In genomic region chr17:28145348-28145747, GRCh38 we compare ENCODE assay signal across 20 cellular contexts.
DNase-seq lines count a peak whose midpoint lies in the region; ATAC-seq and TF ChIP-seq lines count a peak whose summit lies in the region.
"Had no signal": no experiment of that assay in that cellular context is flagged by ENCODE, and none has a peak within 500 bp of the region (broad histone marks: within the 10 kb centered on the region; RNA-seq: fewer than 3 reads in every experiment).

No MANE protein-coding gene starts in this region.

- no peak for TF ChIP-seq POLR2A in body of pancreas (IDR thresholded peaks at IDR 0.05)

- no peaks in the 10 kb centered on the region for H4K20me1 ChIP-seq in osteoblast (ENCODE audit: insufficient read depth, low read length)

- H3K27ac ChIP-seq in osteoblast (ENCODE audit: low read depth, low read length) (no peak overlapping the region), body of pancreas (peak overlapping the region in 1 of 4 donors; percentile 15)

- H3K9me3 ChIP-seq in osteoblast (ENCODE audit: low read depth, low read length) (no peaks in the 10 kb centered on the region), body of pancreas (no peaks in the 10 kb centered on the region)

- no peaks in the 10 kb centered on the region for H3K27me3 ChIP-seq in osteoblast (ENCODE audit: insufficient read depth, low read length)
- H3K27me3 ChIP-seq in body of pancreas: no peaks in the 10 kb centered on the region

- H3K27me3 Mint-ChIP-seq in activated naive CD8-positive, alpha-beta T cell treated with anti-CD3 and anti-CD28 coated beads for 36 hours: no peaks in the 10 kb centered on the region
- H3K27me3 Mint-ChIP-seq: dendritic cell treated with granulocyte-macrophage colony-stimulating factor and Interleukin-4, amounts not matched to agents 40 ng/mL and 50 ng/mL, for 4 days had no signal

- ATAC-seq in body of pancreas: no peak
- ATAC-seq: stimulated activated naive CD8-positive, alpha-beta T cell treated with anti-CD3 and anti-CD28 coated beads, Interleukin-15, Interleukin-2, amounts not matched to agents 100 U/mL and 50 U/mL, for 24 hours had no signal

- no peaks in the 10 kb centered on the region for H3K4me1 ChIP-seq in osteoblast (ENCODE audit: insufficient read depth, low read length)
- H3K4me1 ChIP-seq in body of pancreas: peaks cover 7% of the 10 kb centered on the region

- no peaks in the 10 kb centered on the region for H3K36me3 Mint-ChIP-seq in activated naive CD8-positive, alpha-beta T cell treated with anti-CD3 and anti-CD28 coated beads for 36 hours
- H3K36me3 Mint-ChIP-seq: mesothelial cell of epicardium had no signal

- no peaks in the 10 kb centered on the region for H3K4me1 Mint-ChIP-seq in activated naive CD8-positive, alpha-beta T cell treated with anti-CD3 and anti-CD28 coated beads for 36 hours

- no peaks in the 10 kb centered on the region for H3K9me3 Mint-ChIP-seq in activated naive CD8-positive, alpha-beta T cell treated with anti-CD3 and anti-CD28 coated beads for 36 hours
- H3K9me3 Mint-ChIP-seq: dendritic cell treated with granulocyte-macrophage colony-stimulating factor and Interleukin-4, amounts not matched to agents 40 ng/mL and 50 ng/mL, for 4 days; mesothelial cell of epicardium had no signal

- H3K79me2 ChIP-seq in osteoblast (ENCODE audit: insufficient read depth, low read length): no peaks in the 10 kb centered on the region

- H3K4me2 ChIP-seq in osteoblast (ENCODE audit: insufficient read depth, low read length): no peak overlapping the region

- H3K27ac Mint-ChIP-seq in activated naive CD8-positive, alpha-beta T cell treated with anti-CD3 and anti-CD28 coated beads for 36 hours: no peak overlapping the region
- H3K27ac Mint-ChIP-seq: dendritic cell treated with granulocyte-macrophage colony-stimulating factor and Interleukin-4, amounts not matched to agents 40 ng/mL and 50 ng/mL, for 4 days; mesothelial cell of epicardium had no signal

- WGBS in body of pancreas, 2 donors: 31 to 41% methylated on average over 2 of the region's 2 CpGs

- DNase-seq in GM04503 (ENCODE audit: low read depth) (peak; percentile 29), NCI-H524 treated with DMSO at 0.1 percent for 48 hours (lab: John Stamatoyannopoulos, UW) (peak; percentile 69), dermis blood vessel endothelial cell (peak; percentile 31), osteoblast (ENCODE audit: insufficient read length, low spot score, missing footprints) (peak; percentile 19), body of pancreas (no peak), middle frontal gyrus (ENCODE audit: extremely low spot score, low spot score) (no peak), cerebellar cortex (ENCODE audit: low spot score) (no peak)
- DNase-seq in activated naive CD8-positive, alpha-beta T cell treated with anti-CD3 and anti-CD28 coated beads for 36 hours: no peak
- DNase-seq: activated CD4-positive, alpha-beta T cell treated with anti-CD3 and anti-CD28 coated beads for 4 hours; aorta; hippocampal formation; kidney; NCI-H2081 treated with DMSO at 0.1 percent for 48 hours; NCI-H526 treated with DMSO at 0.1 percent for 48 hours; retina; stimulated activated CD4-positive, alpha-beta T cell treated with anti-CD3 and anti-CD28 coated beads, Interleukin-15, amount 100 ng/mL, for 24 hours; stimulated activated naive CD8-positive, alpha-beta T cell treated with anti-CD3 and anti-CD28 coated beads, Interleukin-15, Interleukin-2, amounts not matched to agents 100 U/mL and 50 U/mL, for 24 hours; trophoblast cell had no signal

- no peak overlapping the region for H3K4me3 Mint-ChIP-seq in activated naive CD8-positive, alpha-beta T cell treated with anti-CD3 and anti-CD28 coated beads for 36 hours
- H3K4me3 Mint-ChIP-seq: dendritic cell treated with granulocyte-macrophage colony-stimulating factor and Interleukin-4, amounts not matched to agents 40 ng/mL and 50 ng/mL, for 4 days; mesothelial cell of epicardium had no signal

- TF ChIP-seq CTCF in osteoblast (IDR thresholded peaks at IDR 0.05; ENCODE audit: extremely low read depth, low read depth, low read length): no peak
- TF ChIP-seq CTCF in body of pancreas (IDR thresholded peaks at IDR 0.05): no peak

- no peak overlapping the region for H2AFZ ChIP-seq in osteoblast (ENCODE audit: low read length)

- intact Hi-C loops in body of pancreas (cut with DNase I): no loop called here

- no peak overlapping the region for H3K4me3 ChIP-seq in osteoblast (ENCODE audit: insufficient read depth, low read length)
- no peak overlapping the region for H3K4me3 ChIP-seq in body of pancreas

- peaks cover 5% of the 10 kb centered on the region for H3K36me3 ChIP-seq in osteoblast (ENCODE audit: insufficient read depth, low read length)
- no peaks in the 10 kb centered on the region for H3K36me3 ChIP-seq in body of pancreas (replicated peaks in 1 of 2; ENCODE audit: insufficient read depth in 1 of 2, low read depth in 2 of 2)

Comparison
In these comparisons a context has a peak if more than half of its experiments do, and no peak if none do; other contexts are left out.
1. DNase-seq: peak in GM04503 (single experiment), NCI-H524 treated with DMSO at 0.1 percent for 48 hours (single experiment), dermis blood vessel endothelial cell (single experiment) and osteoblast (single experiment); none in body of pancreas (0 of 4), activated naive CD8-positive, alpha-beta T cell treated with anti-CD3 and anti-CD28 coated beads for 36 hours (single experiment), middle frontal gyrus (single experiment) and cerebellar cortex (single experiment).